In genomic region chr6:125995972-125996580, GRCh38 we compare ENCODE assay signal across 8 cellular contexts. TPM values are rescaled to one million over a fixed set of nuclear protein-coding genes. Genes with fewer than 3 reads are reported as not detected.
DNase-seq lines count a peak whose midpoint lies in the region; ATAC-seq lines count a peak whose summit lies in the region.

No MANE protein-coding gene starts in this region.

- peak; percentile 97 for ATAC-seq in GM19023 (IDR thresholded peaks at IDR 0.05; ENCODE audit: unreplicated experiment)
- ATAC-seq in HG03135 (IDR thresholded peaks at IDR 0.05; ENCODE audit: unreplicated experiment) = peak; percentile 96
- ATAC-seq in left colon = peak; percentile 91

- intact Hi-C loops in left colon (cut with DNase I, micrococcal nuclease) = no loop called here

- no peak overlapping the region for H3K27ac ChIP-seq in caudate nucleus (ENCODE audit: low read depth, low read length)

- DNase-seq in Ammon's horn (ENCODE audit: low spot score) (peak; percentile 88), NCI-H2196 treated with DMSO at 0.1 percent for 48 hours (lab: John Stamatoyannopoulos, UW; ENCODE audit: unreplicated experiment) (peak; percentile 45), caudate nucleus (lab: John Stamatoyannopoulos, UW) (peak in 52 of 61 donors; percentile 0 to 79 (median 20)), left colon (peak; percentile 30 to 35)
- peak; percentile 40 to 57 (median 46) for DNase-seq in activated CD4-positive, CD25-positive, alpha-beta regulatory T cell (lab: John Stamatoyannopoulos, UW)
- peak; percentile 53 to 61 for DNase-seq in stimulated activated CD4-positive, alpha-beta T cell treated with anti-CD3 and anti-CD28 coated beads, Interleukin-4, amount 100 ng/mL, for 4 hours

RNA-seq across cellular contexts. Expression of gene TRMT11, which starts 9.7 kb away (rescaled TPM):
- total RNA-seq in left colon = 10 to 100 TPM; 15.9 to 17.2 TPM

RNA-seq across cellular contexts. Expression of gene HINT3, which starts 39.5 kb away (rescaled TPM):
- total RNA-seq in left colon = 10 to 100 TPM; 24.7 to 25.7 TPM

Comparison
In these comparisons a context has a peak if more than half of its experiments do, and no peak if none do; other contexts are left out.
1. DNase-seq: peak in every context shown above with its lines; median percentile 88 in Ammon's horn; 57 in stimulated activated CD4-positive, alpha-beta T cell treated with anti-CD3 and anti-CD28 coated beads, Interleukin-4, amount 100 ng/mL, for 4 hours; 46 in activated CD4-positive, CD25-positive, alpha-beta regulatory T cell; 45 in NCI-H2196 treated with DMSO at 0.1 percent for 48 hours; 32 in left colon; 20 in caudate nucleus.